ENCODE assay signal across 1 cellular context in genomic region chrX:131827935-131828334, GRCh38.
TF ChIP-seq lines count a peak whose summit lies in the region.

No MANE protein-coding gene starts in this region.

TF ChIP-seq in K562, 482 proteins besides CTCF, POLR2A, EP300 and RAD21 (continued from another document):
- TF ChIP-seq, protein P1, sequence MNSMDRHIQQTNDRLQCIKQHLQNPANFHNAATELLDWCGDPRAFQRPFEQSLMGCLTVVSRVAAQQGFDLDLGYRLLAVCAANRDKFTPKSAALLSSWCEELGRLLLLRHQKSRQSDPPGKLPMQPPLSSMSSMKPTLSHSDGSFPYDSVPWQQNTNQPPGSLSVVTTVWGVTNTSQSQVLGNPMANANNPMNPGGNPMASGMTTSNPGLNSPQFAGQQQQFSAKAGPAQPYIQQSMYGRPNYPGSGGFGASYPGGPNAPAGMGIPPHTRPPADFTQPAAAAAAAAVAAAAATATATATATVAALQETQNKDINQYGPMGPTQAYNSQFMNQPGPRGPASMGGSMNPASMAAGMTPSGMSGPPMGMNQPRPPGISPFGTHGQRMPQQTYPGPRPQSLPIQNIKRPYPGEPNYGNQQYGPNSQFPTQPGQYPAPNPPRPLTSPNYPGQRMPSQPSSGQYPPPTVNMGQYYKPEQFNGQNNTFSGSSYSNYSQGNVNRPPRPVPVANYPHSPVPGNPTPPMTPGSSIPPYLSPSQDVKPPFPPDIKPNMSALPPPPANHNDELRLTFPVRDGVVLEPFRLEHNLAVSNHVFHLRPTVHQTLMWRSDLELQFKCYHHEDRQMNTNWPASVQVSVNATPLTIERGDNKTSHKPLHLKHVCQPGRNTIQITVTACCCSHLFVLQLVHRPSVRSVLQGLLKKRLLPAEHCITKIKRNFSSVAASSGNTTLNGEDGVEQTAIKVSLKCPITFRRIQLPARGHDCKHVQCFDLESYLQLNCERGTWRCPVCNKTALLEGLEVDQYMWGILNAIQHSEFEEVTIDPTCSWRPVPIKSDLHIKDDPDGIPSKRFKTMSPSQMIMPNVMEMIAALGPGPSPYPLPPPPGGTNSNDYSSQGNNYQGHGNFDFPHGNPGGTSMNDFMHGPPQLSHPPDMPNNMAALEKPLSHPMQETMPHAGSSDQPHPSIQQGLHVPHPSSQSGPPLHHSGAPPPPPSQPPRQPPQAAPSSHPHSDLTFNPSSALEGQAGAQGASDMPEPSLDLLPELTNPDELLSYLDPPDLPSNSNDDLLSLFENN (IDR thresholded peaks at IDR 0.05; ENCODE audit: low read depth in 2 of 2, low read length in 2 of 2), result no peak
- TF ChIP-seq POLR2G (IDR thresholded peaks at IDR 0.05; ENCODE audit: low read depth, low read length) (no peak), KLF1 (tag; IDR thresholded peaks at IDR 0.05) (no peak), CXXC5 (CRISPR knock-in tag; IDR thresholded peaks at IDR 0.05) (no peak), ZNF699 (CRISPR knock-in tag; IDR thresholded peaks at IDR 0.05; ENCODE audit: insufficient replicate concordance) (no peak)
- TF ChIP-seq, protein P2, sequence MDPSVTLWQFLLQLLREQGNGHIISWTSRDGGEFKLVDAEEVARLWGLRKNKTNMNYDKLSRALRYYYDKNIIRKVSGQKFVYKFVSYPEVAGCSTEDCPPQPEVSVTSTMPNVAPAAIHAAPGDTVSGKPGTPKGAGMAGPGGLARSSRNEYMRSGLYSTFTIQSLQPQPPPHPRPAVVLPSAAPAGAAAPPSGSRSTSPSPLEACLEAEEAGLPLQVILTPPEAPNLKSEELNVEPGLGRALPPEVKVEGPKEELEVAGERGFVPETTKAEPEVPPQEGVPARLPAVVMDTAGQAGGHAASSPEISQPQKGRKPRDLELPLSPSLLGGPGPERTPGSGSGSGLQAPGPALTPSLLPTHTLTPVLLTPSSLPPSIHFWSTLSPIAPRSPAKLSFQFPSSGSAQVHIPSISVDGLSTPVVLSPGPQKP (CRISPR knock-in tag; IDR thresholded peaks at IDR 0.05), result no peak
